7 cellular contexts compared by ENCODE assay signal in the genomic region with DNA sequence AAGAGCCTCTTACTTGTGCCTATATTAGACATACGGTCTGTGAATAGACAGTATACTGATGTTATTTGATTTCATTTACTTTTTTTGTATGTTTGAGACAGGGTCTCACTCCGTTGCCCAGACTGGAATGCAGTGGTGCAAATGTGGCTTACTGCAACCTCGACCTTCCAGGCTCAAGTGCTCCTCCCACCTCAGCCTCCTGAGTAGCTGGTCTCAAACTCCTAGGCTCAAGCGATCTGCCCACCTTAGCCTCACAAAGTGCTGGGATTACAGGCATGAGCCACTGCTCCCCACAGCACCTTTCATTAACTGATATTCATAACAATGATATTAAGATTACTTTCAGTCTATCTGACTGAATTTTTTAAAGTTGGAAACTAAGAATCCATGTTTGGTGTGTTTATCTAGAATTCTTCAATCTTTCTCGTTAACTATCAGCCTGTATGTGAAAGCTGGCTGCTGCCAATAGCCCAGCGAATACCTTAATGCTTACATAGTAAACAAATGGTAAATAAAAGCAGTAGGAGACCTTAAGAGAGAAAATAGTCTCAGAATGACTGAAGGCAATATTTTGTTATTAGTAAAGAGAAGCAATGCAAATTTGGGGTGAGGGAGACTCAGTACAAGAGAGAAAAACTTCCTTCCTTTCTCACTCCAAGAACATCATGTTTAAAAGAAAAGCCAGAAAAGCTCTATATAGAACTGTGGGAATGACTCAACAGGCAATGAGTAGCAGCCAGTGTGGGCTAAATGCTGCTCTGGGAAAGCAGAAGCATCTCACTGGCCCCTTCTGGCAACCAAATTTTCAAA.
A peak's percentile ranks its signal among the peaks of the same experiment; 100 is the strongest.
DNase-seq lines count a peak whose midpoint lies in the region; ATAC-seq and TF ChIP-seq lines count a peak whose summit lies in the region.

No MANE protein-coding gene starts in this region.

- peaks cover 49% of the 10 kb centered on the region for H3K4me1 Mint-ChIP-seq in dendritic cell treated with granulocyte-macrophage colony-stimulating factor and Interleukin-4, amounts not matched to agents 40 ng/mL and 50 ng/mL, for 4 days (ENCODE audit: low read depth)
- H3K4me1 Mint-ChIP-seq in naive thymus-derived CD8-positive, alpha-beta T cell = peaks cover 30 to 67% (median 58%) of the 10 kb centered on the region in 4 donors

- no peaks in the 10 kb centered on the region for H4K20me1 ChIP-seq in OCI-LY1 (ENCODE audit: insufficient read depth, low read length)

- no peak for DNase-seq in naive thymus-derived CD8-positive, alpha-beta T cell
- DNase-seq in ovary (no peak), NCI-H128 (lab: John Stamatoyannopoulos, UW; ENCODE audit: unreplicated experiment) (no peak)

- TF ChIP-seq EP300 in ovary (IDR thresholded peaks at IDR 0.05) = no peak

- intact Hi-C loops in dendritic cell treated with granulocyte-macrophage colony-stimulating factor and Interleukin-4, amounts not matched to agents 40 ng/mL and 50 ng/mL, for 4 days (cut with micrococcal nuclease) = no loop called here
- intact Hi-C loops in ovary (cut with DNase I) = no loop called here

- H3K9me3 ChIP-seq in OCI-LY1 (ENCODE audit: low read length) (no peaks in the 10 kb centered on the region), ovary (no peaks in the 10 kb centered on the region)

- peak overlapping the region; percentile 59 for H3K27ac Mint-ChIP-seq in dendritic cell treated with granulocyte-macrophage colony-stimulating factor and Interleukin-4, amounts not matched to agents 40 ng/mL and 50 ng/mL, for 4 days
- peak overlapping the region; percentile 59 to 95 (median 90) for H3K27ac Mint-ChIP-seq in naive thymus-derived CD8-positive, alpha-beta T cell

- H3K79me2 ChIP-seq in OCI-LY1 (ENCODE audit: insufficient read depth, low read length) = peaks cover 30% of the 10 kb centered on the region

- H3F3A ChIP-seq in OCI-LY1 (ENCODE audit: insufficient read depth, low read length) = no peaks in the 10 kb centered on the region

- H3K36me3 ChIP-seq in OCI-LY1 (ENCODE audit: insufficient read depth, low read length) (no peaks in the 10 kb centered on the region), ovary (no peaks in the 10 kb centered on the region)

- 50 to 61% (median 57%) methylated on average over 6 of the region's 6 CpGs for WGBS in ovary, 3 donors

- no peaks in the 10 kb centered on the region for H3K27me3 ChIP-seq in OCI-LY1 (ENCODE audit: insufficient read depth, low read length)
- no peaks in the 10 kb centered on the region for H3K27me3 ChIP-seq in ovary

- no peaks in the 10 kb centered on the region for H3K9me3 Mint-ChIP-seq in dendritic cell treated with granulocyte-macrophage colony-stimulating factor and Interleukin-4, amounts not matched to agents 40 ng/mL and 50 ng/mL, for 4 days
- H3K9me3 Mint-ChIP-seq in naive thymus-derived CD8-positive, alpha-beta T cell = peaks cover 0 to 2% (median 0%) of the 10 kb centered on the region in 9 donors

- H3K27me3 Mint-ChIP-seq in dendritic cell treated with granulocyte-macrophage colony-stimulating factor and Interleukin-4, amounts not matched to agents 40 ng/mL and 50 ng/mL, for 4 days = no peaks in the 10 kb centered on the region
- no peaks in the 10 kb centered on the region for H3K27me3 Mint-ChIP-seq in naive thymus-derived CD8-positive, alpha-beta T cell

- peak; percentile 44 for ATAC-seq in GM21529 (IDR thresholded peaks at IDR 0.05; ENCODE audit: unreplicated experiment)
- ATAC-seq in naive thymus-derived CD8-positive, alpha-beta T cell = no peak
- no peak for ATAC-seq in HG03175 (IDR thresholded peaks at IDR 0.05; ENCODE audit: unreplicated experiment)

- peak overlapping the region; percentile 69; the same call in 1 of the 2 replicates for H3K9ac ChIP-seq in OCI-LY1 (ENCODE audit: low read length)

- no peaks in the 10 kb centered on the region for H3K9me2 ChIP-seq in OCI-LY1 (ENCODE audit: low read depth, low read length)

- H2AFZ ChIP-seq in OCI-LY1 (ENCODE audit: low read length) = no peak overlapping the region

- no peak for TF ChIP-seq POLR2A in ovary (IDR thresholded peaks at IDR 0.05)

- H3K27ac ChIP-seq in OCI-LY1 (ENCODE audit: low read depth, low read length, poor library complexity, severe bottlenecking) (peak overlapping the region; percentile 79), ovary (peak overlapping the region in 1 of 2 donors; percentile 27)

- peaks cover 56% of the 10 kb centered on the region for H3K4me1 ChIP-seq in OCI-LY1 (ENCODE audit: insufficient read depth, low read length, severe bottlenecking)
- H3K4me1 ChIP-seq in ovary (ENCODE audit: insufficient read depth) = peaks cover 12% of the 10 kb centered on the region

- no peaks in the 10 kb centered on the region for H3K36me3 Mint-ChIP-seq in dendritic cell treated with granulocyte-macrophage colony-stimulating factor and Interleukin-4, amounts not matched to agents 40 ng/mL and 50 ng/mL, for 4 days (ENCODE audit: low read depth)
- no peaks in the 10 kb centered on the region for H3K36me3 Mint-ChIP-seq in naive thymus-derived CD8-positive, alpha-beta T cell

- H3K4me3 Mint-ChIP-seq in dendritic cell treated with granulocyte-macrophage colony-stimulating factor and Interleukin-4, amounts not matched to agents 40 ng/mL and 50 ng/mL, for 4 days = no peak overlapping the region
- H3K4me3 Mint-ChIP-seq in naive thymus-derived CD8-positive, alpha-beta T cell = peak overlapping the region; percentile 77 to 93 (median 84)

- H3K4me2 ChIP-seq in OCI-LY1 (ENCODE audit: low read length) = peak overlapping the region; percentile 76

- TF ChIP-seq CTCF in OCI-LY1 (IDR thresholded peaks at IDR 0.05; ENCODE audit: low read length) (no peak), ovary (IDR thresholded peaks at IDR 0.05) (no peak)

- H3K4me3 ChIP-seq in OCI-LY1 (ENCODE audit: low read depth, low read length, poor library complexity, severe bottlenecking) = peak overlapping the region; percentile 66
- H3K4me3 ChIP-seq in ovary = no peak overlapping the region

- POLR2A ChIA-PET in naive thymus-derived CD8-positive, alpha-beta T cell (lab: Charles Lee) = interaction anchor here (0.6 to 2.3 kb wide), 6 partner anchors 10 to 322 kb away, joined by 3 to 17 read pairs (median 4); a partner anchor contains a TSS
